Comparison of ENCODE assay signal across 18 cellular contexts in the genomic region with DNA sequence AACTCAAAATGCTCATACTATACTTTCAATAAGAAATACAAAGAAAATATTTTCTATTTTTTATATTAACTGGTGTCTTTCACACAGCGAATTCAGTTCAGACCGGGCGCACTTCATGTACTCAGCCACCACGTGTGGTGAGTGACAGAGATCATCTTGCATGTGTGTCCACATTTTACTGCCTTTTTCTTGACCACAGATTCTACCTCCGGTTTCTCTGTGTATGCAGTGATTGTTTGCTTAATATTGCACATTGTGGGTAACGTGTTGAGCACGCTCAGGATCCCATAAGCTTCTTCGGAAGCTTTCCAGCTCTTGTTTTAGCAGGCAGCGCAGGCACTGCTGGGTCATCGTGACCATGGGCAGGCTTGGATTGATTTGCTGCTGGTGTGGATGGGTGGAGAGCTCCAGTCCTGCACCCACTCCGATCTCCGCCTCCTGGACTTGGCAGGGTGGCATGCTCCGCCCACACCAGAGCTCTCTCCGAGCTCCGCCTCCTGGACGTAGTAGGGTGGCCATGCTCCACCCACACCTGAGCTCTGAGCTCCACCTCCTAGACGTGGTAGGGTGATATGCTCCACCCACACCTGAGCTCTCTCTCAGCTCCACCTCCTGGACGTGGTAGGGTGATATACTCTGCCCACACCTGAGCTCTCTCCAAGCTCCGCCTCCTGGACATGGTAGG.
DNase-seq lines count a peak whose midpoint lies in the region; FAIRE-seq and TF ChIP-seq lines count a peak whose summit lies in the region.
"Had no signal": no experiment of that assay in that cellular context is flagged by ENCODE, and none has a peak within 500 bp of the region (broad histone marks: within the 10 kb centered on the region; RNA-seq: fewer than 3 reads in every experiment).

No MANE protein-coding gene starts in this region.

- no peaks in the 10 kb centered on the region for H3K27me3 ChIP-seq in bronchial epithelial cell (ENCODE audit: control insufficient read depth, insufficient read depth, low read length)
- no peaks in the 10 kb centered on the region for H3K27me3 ChIP-seq in WERI-Rb-1 (ENCODE audit: insufficient read depth, low read depth, severe bottlenecking)
- H3K27me3 ChIP-seq: SJSA1 had no signal

- H3K36me3 ChIP-seq in bronchial epithelial cell (ENCODE audit: control insufficient read depth, insufficient read depth, low read length) (no peaks in the 10 kb centered on the region), WERI-Rb-1 (no peaks in the 10 kb centered on the region)
- H3K36me3 ChIP-seq: HAP-1 had no signal

- H3K4me3 ChIP-seq in LNCaP clone FGC (ENCODE audit: low read depth, low read length) (peak overlapping the region; percentile 26), bronchial epithelial cell (ENCODE audit: low read depth, low read length) (no peak overlapping the region), WERI-Rb-1 (ENCODE audit: low read depth, low read length) (no peak overlapping the region)
- H3K4me3 ChIP-seq: HAP-1, SJSA1 had no signal

- DNase-seq in ELF-1 (ENCODE audit: low read depth, low spot score) (peak; percentile 55), LNCaP clone FGC (ENCODE audit: low read depth) (peak; percentile 100), bronchial epithelial cell (ENCODE audit: low read depth) (no peak), A172 (ENCODE audit: low spot score) (no peak), activated T-cell treated with anti-CD3 and anti-CD28 coated beads for 4 hours (no peak), WERI-Rb-1 (no peak), NCI-H526 treated with DMSO at 0.1 percent for 48 hours (lab: John Stamatoyannopoulos, UW) (no peak)
- DNase-seq: DMS 273 treated with DMSO at 0.1 percent for 48 hours, EL, NCI-H187 treated with DMSO at 0.1 percent for 48 hours, NCI-H226, NCI-H524, T-helper 2 cell had no signal

- FAIRE-seq in bronchial epithelial cell (lab: Jason Lieb, UNC) = peak; percentile 83
- FAIRE-seq: HTR-8/SVneo had no signal

- TF ChIP-seq CTCF in C4-2B (conservative IDR thresholded peaks at IDR 0.05) (no peak; the same call in 1 of the 2 replicates), LNCaP clone FGC (IDR thresholded peaks at IDR 0.05; ENCODE audit: control insufficient read depth, extremely low read depth, insufficient read depth) (0 out of 2 replicates have a peak, but pooled peaks have one; percentile 0), bronchial epithelial cell (IDR thresholded peaks at IDR 0.05; ENCODE audit: insufficient read depth, low read length, severe bottlenecking) (no peak), WERI-Rb-1 (IDR thresholded peaks at IDR 0.05; ENCODE audit: low read depth, low read length) (no peak)

- peak overlapping the region; percentile 72 for H3K27ac ChIP-seq in C4-2B
- H3K27ac ChIP-seq in WERI-Rb-1 = no peak overlapping the region
- H3K27ac ChIP-seq: HL-60, SJSA1 had no signal

- H3K9me3 ChIP-seq in WERI-Rb-1 (ENCODE audit: severe bottlenecking) = no peaks in the 10 kb centered on the region
- H3K9me3 ChIP-seq: HAP-1, SJSA1 had no signal

Comparison
In these comparisons a context has a peak if more than half of its experiments do, and no peak if none do; other contexts are left out.
1. DNase-seq: peak in ELF-1 (single experiment) and LNCaP clone FGC (single experiment); none in bronchial epithelial cell (single experiment), A172 (single experiment), activated T-cell treated with anti-CD3 and anti-CD28 coated beads for 4 hours (single experiment), WERI-Rb-1 (single experiment) and NCI-H526 treated with DMSO at 0.1 percent for 48 hours (single experiment).